In genomic region chr1:46516551-46516950, GRCh38 we compare ENCODE assay signal across 31 cellular contexts. TPM values are rescaled to one million over a fixed set of nuclear protein-coding genes. Genes with fewer than 3 reads are reported as not detected.
DNase-seq lines count a peak whose midpoint lies in the region; ATAC-seq, FAIRE-seq and TF ChIP-seq lines count a peak whose summit lies in the region.
"Had no signal": no experiment of that assay in that cellular context is flagged by ENCODE, and none has a peak within 500 bp of the region (broad histone marks: within the 10 kb centered on the region; RNA-seq: fewer than 3 reads in every experiment).

No MANE protein-coding gene starts in this region.

- peaks cover 42% of the 10 kb centered on the region for H3K4me1 ChIP-seq in GM23338 (ENCODE audit: insufficient read depth)
- peaks cover 60% of the 10 kb centered on the region for H3K4me1 ChIP-seq in PC-9 (replicated peaks; ENCODE audit: insufficient read depth)
- peaks cover 33% of the 10 kb centered on the region for H3K4me1 ChIP-seq in iPS-18a (ENCODE audit: control insufficient read depth, low read depth, low read length)
- no peaks in the 10 kb centered on the region for H3K4me1 ChIP-seq in pancreas
- no peaks in the 10 kb centered on the region for H3K4me1 ChIP-seq in CD8-positive, alpha-beta memory T cell (ENCODE audit: insufficient read depth, low read length)
- H3K4me1 ChIP-seq: BLaER1, prostate gland had no signal

- CTCF ChIA-PET in PC-9 (lab: Charles Lee): interaction anchor here (0.6 to 1.2 kb wide), 2 partner anchors 74 to 810 kb away, joined by 3 to 5 read pairs; no protein-coding TSS in a partner anchor
- CTCF ChIA-PET in CD8-positive, alpha-beta memory T cell (lab: Charles Lee): no interaction called here

- peaks cover 57% of the 10 kb centered on the region for H3K4me1 Mint-ChIP-seq in GM23338
- H3K4me1 Mint-ChIP-seq in CD8-positive, alpha-beta memory T cell: peaks cover 0 to 2% (median 0%) of the 10 kb centered on the region in 3 donors
- H3K4me1 Mint-ChIP-seq: stimulated activated memory B cell treated with anti-CD40 and anti-IgM and Interleukin-4, amounts not matched to agents 10 μg/mL and 1 μg/mL and 100 μg/mL, for 72 hours had no signal

- WGBS in pancreas, 2 donors: 28 to 32% methylated on average over 8 of the region's 8 CpGs

- H3K27ac ChIP-seq in GM23338 (ENCODE audit: low read depth): no peak overlapping the region
- H3K27ac ChIP-seq in PC-9: peak overlapping the region; percentile 34; the same call in 1 of the 2 replicates
- H3K27ac ChIP-seq in iPS-18a (ENCODE audit: low read length): no peak overlapping the region
- peak overlapping the region in 3 of 4 donors; percentile 28 to 75 (median 37) for H3K27ac ChIP-seq in pancreas
- H3K27ac ChIP-seq in CD8-positive, alpha-beta memory T cell (ENCODE audit: low read depth, low read length): no peak overlapping the region
- H3K27ac ChIP-seq: BLaER1, KMS-11, prostate gland, suprapubic skin had no signal

- no peak for TF ChIP-seq CTCF in GM23338 (conservative IDR thresholded peaks at IDR 0.05; ENCODE audit: low read depth in 2 of 2)
- no peak for TF ChIP-seq CTCF in PC-9 (conservative IDR thresholded peaks at IDR 0.05)
- no peak for TF ChIP-seq CTCF in pancreas (IDR thresholded peaks at IDR 0.05)

- H4K20me1 ChIP-seq in GM23338 (replicated peaks; ENCODE audit: insufficient read depth): no peaks in the 10 kb centered on the region
- no peaks in the 10 kb centered on the region for H4K20me1 ChIP-seq in PC-9 (ENCODE audit: insufficient read depth)
- H4K20me1 ChIP-seq: BLaER1 had no signal

- no peak overlapping the region for H3K27ac Mint-ChIP-seq in GM23338
- peak overlapping the region in 1 of 8 donors; percentile 36 for H3K27ac Mint-ChIP-seq in CD8-positive, alpha-beta memory T cell
- H3K27ac Mint-ChIP-seq: activated CD4-positive, alpha-beta memory T cell treated with anti-CD3 and anti-CD28 coated beads for 36 hours; activated naive CD4-positive, alpha-beta T cell treated with anti-CD3 and anti-CD28 coated beads, Interleukin-2, amount 10 ng/mL, durations not matched to agents 7 days and 5 days; stimulated activated memory B cell treated with anti-CD40 and anti-IgM and Interleukin-4, amounts not matched to agents 10 μg/mL and 1 μg/mL and 100 μg/mL, for 72 hours had no signal

- H3K27me3 Mint-ChIP-seq in GM23338 (ENCODE audit: insufficient read depth, low read depth, poor library complexity): peaks cover 50% of the 10 kb centered on the region
- peaks cover 28 to 41% of the 10 kb centered on the region in 2 donors for H3K27me3 Mint-ChIP-seq in CD8-positive, alpha-beta memory T cell

- BruUV-seq in PC-9 (replicated peaks; lab: Mats Ljungman, UMichigan): no TSS peak

- H3K9me3 Mint-ChIP-seq in GM23338: peaks cover 3% of the 10 kb centered on the region; the same call in 1 of the 3 replicates
- no peaks in the 10 kb centered on the region for H3K9me3 Mint-ChIP-seq in CD8-positive, alpha-beta memory T cell
- H3K9me3 Mint-ChIP-seq: activated CD4-positive, alpha-beta memory T cell treated with anti-CD3 and anti-CD28 coated beads for 36 hours; activated naive CD4-positive, alpha-beta T cell treated with anti-CD3 and anti-CD28 coated beads, Interleukin-2, amount 10 ng/mL, durations not matched to agents 7 days and 5 days; neural crest cell; stimulated activated memory B cell treated with anti-CD40 and anti-IgM and Interleukin-4, amounts not matched to agents 10 μg/mL and 1 μg/mL and 100 μg/mL, for 72 hours had no signal

- FAIRE-seq in pancreas (lab: Jason Lieb, UNC): no peak
- FAIRE-seq: GM19239 had no signal

- H3K79me2 ChIP-seq in GM23338 (replicated peaks; ENCODE audit: insufficient read depth) (no peaks in the 10 kb centered on the region), PC-9 (ENCODE audit: low read depth) (no peaks in the 10 kb centered on the region)

- H3K4me3 Mint-ChIP-seq in GM23338: peak overlapping the region; percentile 39; the same call in 1 of the 3 replicates
- H3K4me3 Mint-ChIP-seq in CD8-positive, alpha-beta memory T cell: no peak overlapping the region
- H3K4me3 Mint-ChIP-seq: activated CD4-positive, alpha-beta memory T cell treated with anti-CD3 and anti-CD28 coated beads for 36 hours; activated naive CD4-positive, alpha-beta T cell treated with anti-CD3 and anti-CD28 coated beads, Interleukin-2, amount 10 ng/mL, durations not matched to agents 7 days and 5 days; neural crest cell; stimulated activated memory B cell treated with anti-CD40 and anti-IgM and Interleukin-4, amounts not matched to agents 10 μg/mL and 1 μg/mL and 100 μg/mL, for 72 hours had no signal

- no peak overlapping the region for H3K9ac ChIP-seq in iPS-18a (ENCODE audit: low read length)
- H3K9ac ChIP-seq: BLaER1, KMS-11 had no signal

- peak overlapping the region; percentile 41 for H3K4me3 ChIP-seq in GM23338
- H3K4me3 ChIP-seq in PC-9: peak overlapping the region; percentile 35; the same call in 1 of the 2 replicates
- peak overlapping the region; percentile 15 for H3K4me3 ChIP-seq in iPS-18a (ENCODE audit: low read length)
- H3K4me3 ChIP-seq in pancreas: peak overlapping the region in 1 of 4 donors; percentile 18
- H3K4me3 ChIP-seq in CD8-positive, alpha-beta memory T cell (ENCODE audit: low read length): no peak overlapping the region
- H3K4me3 ChIP-seq: BLaER1, HAP-1, prostate gland, suprapubic skin had no signal

- peak overlapping the region; percentile 74 for H3K4me2 ChIP-seq in GM23338
- H3K4me2 ChIP-seq in PC-9: peak overlapping the region; percentile 78
- H3K4me2 ChIP-seq: BLaER1, KMS-11 had no signal

- H2AFZ ChIP-seq in GM23338 (no peak overlapping the region), PC-9 (no peak overlapping the region)

- POLR2A ChIA-PET in PC-9 (lab: Charles Lee; ENCODE audit: unreplicated experiment): interaction anchor here (0.6 kb wide), 3 partner anchors 100 to 1112 kb away, joined by 3 to 4 read pairs (median 4); partner anchors contain the start of gene STIL
- POLR2A ChIA-PET in CD8-positive, alpha-beta memory T cell (lab: Charles Lee): no interaction called here

- no peaks in the 10 kb centered on the region for H3K9me3 ChIP-seq in PC-9 (ENCODE audit: insufficient read depth, low read depth)
- no peaks in the 10 kb centered on the region for H3K9me3 ChIP-seq in iPS-18a (ENCODE audit: control insufficient read depth, low read depth, low read length)
- H3K9me3 ChIP-seq in pancreas: no peaks in the 10 kb centered on the region
- H3K9me3 ChIP-seq in CD8-positive, alpha-beta memory T cell (ENCODE audit: low read length): no peaks in the 10 kb centered on the region
- H3K9me3 ChIP-seq: BLaER1, HAP-1, prostate gland, suprapubic skin had no signal

- H3F3A ChIP-seq in GM23338 (replicated peaks; ENCODE audit: low read depth) (0 out of 2 replicates have a peak, but pooled peaks cover 5% of the 10 kb centered on the region), PC-9 (ENCODE audit: insufficient read depth, low read depth) (peaks cover 33% of the 10 kb centered on the region)

- H3K27me3 ChIP-seq in GM23338 (ENCODE audit: insufficient read depth): peaks cover 71% of the 10 kb centered on the region
- H3K27me3 ChIP-seq in PC-9 (ENCODE audit: insufficient read depth, low read depth): no peaks in the 10 kb centered on the region
- peaks cover 41% of the 10 kb centered on the region for H3K27me3 ChIP-seq in iPS-18a (ENCODE audit: control insufficient read depth, insufficient read depth, low read length)
- no peaks in the 10 kb centered on the region for H3K27me3 ChIP-seq in pancreas
- H3K27me3 ChIP-seq in CD8-positive, alpha-beta memory T cell (ENCODE audit: insufficient read depth, low read length, poor library complexity, severe bottlenecking): no peaks in the 10 kb centered on the region

- intact Hi-C loops in PC-9 (cut with micrococcal nuclease; ENCODE audit: unreplicated experiment) (loop anchor here (2.0 kb wide), 1 partner anchor 28 kb away; the partner anchor contains the start of gene DMBX1), pancreas (cut with DNase I) (no loop called here)

- ATAC-seq in GM23338 (no peak), pancreas (no peak), GM18907 (IDR thresholded peaks at IDR 0.05; ENCODE audit: unreplicated experiment) (no peak)
- ATAC-seq: sciatic nerve; stimulated activated memory B cell treated with anti-CD40 and anti-IgM and Interleukin-4, amounts not matched to agents 10 μg/mL and 1 μg/mL and 100 μg/mL, for 72 hours had no signal

- DNase-seq in GM23338 (ENCODE audit: low spot score) (no peak), PC-9 (no peak), pancreas (peak in 1 of 6 donors; percentile 11), NCI-H748 (lab: John Stamatoyannopoulos, UW; ENCODE audit: unreplicated experiment) (no peak)
- no peak for DNase-seq in CD8-positive, alpha-beta memory T cell
- DNase-seq: activated CD4-positive, alpha-beta memory T cell treated with anti-CD3 and anti-CD28 coated beads for 36 hours; activated CD4-positive, CD25-positive, alpha-beta regulatory T cell; activated CD8-positive, alpha-beta memory T cell treated with anti-CD3 and anti-CD28 coated beads, Interleukin-2, amount 50 U/mL, for 48 hours; activated naive CD4-positive, alpha-beta T cell treated with anti-CD3 and anti-CD28 coated beads, Interleukin-2, amount 10 ng/mL, durations not matched to agents 7 days and 5 days; GF-D8; NCI-H446; SHP77 treated with DMSO at 0.1 percent for 48 hours; stimulated activated CD4-positive, alpha-beta T cell treated with anti-CD3 and anti-CD28 coated beads, Interleukin-4, amount 100 ng/mL, for 4 hours; T1000 had no signal

- no peaks in the 10 kb centered on the region for H3K36me3 Mint-ChIP-seq in GM23338 (ENCODE audit: low read depth)
- no peaks in the 10 kb centered on the region for H3K36me3 Mint-ChIP-seq in CD8-positive, alpha-beta memory T cell
- H3K36me3 Mint-ChIP-seq: activated CD4-positive, alpha-beta memory T cell treated with anti-CD3 and anti-CD28 coated beads for 36 hours; activated naive CD4-positive, alpha-beta T cell treated with anti-CD3 and anti-CD28 coated beads, Interleukin-2, amount 10 ng/mL, durations not matched to agents 7 days and 5 days; brain; stimulated activated memory B cell treated with anti-CD40 and anti-IgM and Interleukin-4, amounts not matched to agents 10 μg/mL and 1 μg/mL and 100 μg/mL, for 72 hours had no signal

- no peaks in the 10 kb centered on the region for H3K9me2 ChIP-seq in GM23338 (ENCODE audit: insufficient read depth)
- no peaks in the 10 kb centered on the region for H3K9me2 ChIP-seq in PC-9 (ENCODE audit: insufficient read depth)

- H3K36me3 ChIP-seq in GM23338 (ENCODE audit: insufficient read depth): no peaks in the 10 kb centered on the region
- H3K36me3 ChIP-seq in PC-9 (ENCODE audit: low read depth): no peaks in the 10 kb centered on the region
- H3K36me3 ChIP-seq in iPS-18a (ENCODE audit: control insufficient read depth, low read depth, low read length): no peaks in the 10 kb centered on the region
- H3K36me3 ChIP-seq in pancreas: no peaks in the 10 kb centered on the region
- H3K36me3 ChIP-seq in CD8-positive, alpha-beta memory T cell (ENCODE audit: insufficient read depth, low read length): no peaks in the 10 kb centered on the region
- H3K36me3 ChIP-seq: BLaER1, HAP-1, prostate gland, suprapubic skin had no signal

RNA-seq across cellular contexts. Expression of gene DMBX1, which starts 26.9 kb away (rescaled TPM):
- total RNA-seq in GM23338 (2014; rRNA removed; shearing (Covaris generic)): not detected in 2 replicates
- 0.11 TPM in 1 of 2 replicates, not detected in the other for polyA plus RNA-seq in GM23338 (2016; fragmentation: Nextera tagmentation; extraction: Ambion mirVana)
- 0.79 and 1.0 TPM in 2 replicates for total RNA-seq in PC-9 (2021)
- not detected for total RNA-seq in pancreas
- not detected for polyA plus RNA-seq in pancreas
- total RNA-seq in CD8-positive, alpha-beta memory T cell: not detected
- polyA plus RNA-seq in CD8-positive, alpha-beta memory T cell: not detected
- total RNA-seq: HT1080, lung microvascular endothelial cell, neural crest cell, prostate gland had no signal
- polyA plus RNA-seq: AG04450 had no signal

RNA-seq across cellular contexts. Expression of gene KNCN, which starts 34.9 kb away (rescaled TPM):
- not detected in 2 replicates for total RNA-seq in GM23338 (2014; rRNA removed; shearing (Covaris generic))
- not detected in 2 replicates for polyA plus RNA-seq in GM23338 (2016; fragmentation: Nextera tagmentation; extraction: Ambion mirVana)
- not detected in 2 replicates for total RNA-seq in PC-9 (2021)
- total RNA-seq in pancreas: not detected
- polyA plus RNA-seq in pancreas: not detected
- total RNA-seq in CD8-positive, alpha-beta memory T cell: not detected
- polyA plus RNA-seq in CD8-positive, alpha-beta memory T cell: not detected
- total RNA-seq: activated CD4-positive, alpha-beta memory T cell treated with anti-CD3 and anti-CD28 coated beads for 36 hours; cerebellum; HT1080; kidney epithelial cell; lung microvascular endothelial cell; neural crest cell; prostate gland; sciatic nerve; suprapubic skin had no signal
- polyA plus RNA-seq: AG04450 had no signal

Comparison
In these comparisons a context has a peak if more than half of its experiments do, and no peak if none do; other contexts are left out.
1. H3K27ac ChIP-seq: peak in PC-9 (single experiment) and pancreas (3 of 4); none in GM23338 (single experiment), iPS-18a (single experiment) and CD8-positive, alpha-beta memory T cell (single experiment).